Comparison of ENCODE assay signal across 29 cellular contexts in genomic region chr11:126808851-126809250, GRCh38.
DNase-seq lines count a peak whose midpoint lies in the region; ATAC-seq and TF ChIP-seq lines count a peak whose summit lies in the region.
"Had no signal": no experiment of that assay in that cellular context is flagged by ENCODE, and none has a peak within 500 bp of the region (broad histone marks: within the 10 kb centered on the region; RNA-seq: fewer than 3 reads in every experiment).

No MANE protein-coding gene starts in this region.

- no peak overlapping the region for H3K4ac ChIP-seq in IMR-90 (ENCODE audit: low read depth, low read length)

- H3K4me3 ChIP-seq in IMR-90 (ENCODE audit: insufficient read depth, low read depth, low read length) (no peak overlapping the region), tibial nerve (no peak overlapping the region), right atrium auricular region (no peak overlapping the region)
- H3K4me3 ChIP-seq: esophagus squamous epithelium, mucosa of descending colon, right lobe of liver, testis had no signal

- TF ChIP-seq CTCF in IMR-90 (conservative IDR thresholded peaks at IDR 0.05; ENCODE audit: low read depth, low read length) = no peak
- TF ChIP-seq CTCF in tibial nerve (IDR thresholded peaks at IDR 0.05) = no peak
- no peak for TF ChIP-seq CTCF in right atrium auricular region (IDR thresholded peaks at IDR 0.05)

- H3K4me1 ChIP-seq in IMR-90 (ENCODE audit: control insufficient read depth, insufficient read depth, low read length) (peaks cover 2% of the 10 kb centered on the region; the same call in 1 of the 2 replicates), tibial nerve (peaks cover 0 to 11% (median 2%) of the 10 kb centered on the region in 4 donors), right atrium auricular region (peaks cover 0 to 8% of the 10 kb centered on the region in 2 donors)
- H3K4me1 ChIP-seq: esophagus squamous epithelium, parathyroid adenoma, right lobe of liver, testis had no signal

- H3K9me1 ChIP-seq in IMR-90 (ENCODE audit: insufficient read depth, low read length) = no peaks in the 10 kb centered on the region; the same call in 1 of the 2 replicates

- no peak overlapping the region for H3K23ac ChIP-seq in IMR-90 (ENCODE audit: low read depth, low read length)

- H2BK20ac ChIP-seq in IMR-90 (ENCODE audit: low read depth, low read length) = no peak overlapping the region

- H4K5ac ChIP-seq in IMR-90 (ENCODE audit: low read depth, low read length) = no peak overlapping the region

- H2BK120ac ChIP-seq in IMR-90 (ENCODE audit: low read depth, low read length) = no peak overlapping the region

- no peak overlapping the region for H3K18ac ChIP-seq in IMR-90 (ENCODE audit: low read depth, low read length)

- H3K36me3 ChIP-seq in IMR-90 (ENCODE audit: control insufficient read depth, insufficient read depth, low read length) = no peaks in the 10 kb centered on the region
- no peaks in the 10 kb centered on the region for H3K36me3 ChIP-seq in tibial nerve
- no peaks in the 10 kb centered on the region for H3K36me3 ChIP-seq in right atrium auricular region
- H3K36me3 ChIP-seq: esophagus squamous epithelium, right lobe of liver had no signal

- no peak overlapping the region for H3K4me2 ChIP-seq in IMR-90 (ENCODE audit: low read depth, low read length)

- no peak overlapping the region for H3K56ac ChIP-seq in IMR-90 (ENCODE audit: extremely low read depth, insufficient read depth, low read length)

- H3K79me1 ChIP-seq in IMR-90 (ENCODE audit: low read depth in 1 of 2, low read length in 2 of 2) = peaks cover 13 to 17% of the 10 kb centered on the region in 2 experiments; a peak in 2 of 4 replicates

- in situ Hi-C loops in IMR-90 (cut with MboI; ENCODE audit: low sequenced_read_pairs) = no loop called here

- DNase-seq in IMR-90 (peak; percentile 24), brain pericyte (ENCODE audit: low read depth, low spot score) (peak; percentile 13), left kidney (ENCODE audit: low read depth, low spot score) (peak; percentile 36), substantia nigra (lab: John Stamatoyannopoulos, UW) (peak in 23 of 49 donors; percentile 2 to 54 (median 15)), tibial nerve (ENCODE audit: low spot score in 2 of 2) (no peak), right atrium auricular region (ENCODE audit: low spot score) (no peak), occipital lobe (lab: John Stamatoyannopoulos, UW) (no peak)
- DNase-seq: ACHN; activated CD4-positive, alpha-beta memory T cell treated with anti-CD3 and anti-CD28 coated beads for 36 hours; activated naive CD4-positive, alpha-beta T cell treated with anti-CD3 and anti-CD28 coated beads, Interleukin-2, amount 50 U/mL, for 16 hours; amniotic stem cell; dermis blood vessel endothelial cell; DMS153; esophagus squamous epithelium; GOT3; mucosa of descending colon; NCI-H1048; NCI-H187; NCI-H2171; NCI-H510A treated with DMSO at 0.1 percent for 48 hours; right lobe of liver; stimulated activated CD4-positive, alpha-beta T cell treated with anti-CD3 and anti-CD28 coated beads, Interleukin-12 subunit alpha, Interleukin-12 subunit beta, amount 100 ng/mL, for 4 hours; stimulated activated CD4-positive, alpha-beta T cell treated with anti-CD3 and anti-CD28 coated beads, Interleukin-4, amount 100 ng/mL, for 1 hour; T-cell; testis had no signal

- H3K27ac ChIP-seq in IMR-90 (ENCODE audit: insufficient read depth, low read length) (no peak overlapping the region), substantia nigra (ENCODE audit: low read depth, low read length, poor library complexity, severe bottlenecking) (peak overlapping the region; percentile 79), tibial nerve (no peak overlapping the region), right atrium auricular region (no peak overlapping the region)
- H3K27ac ChIP-seq: esophagus squamous epithelium, parathyroid adenoma, right lobe of liver, testis had no signal

- TF ChIP-seq EP300 in tibial nerve (IDR thresholded peaks at IDR 0.05) = no peak

- H2AK5ac ChIP-seq in IMR-90 (ENCODE audit: low read depth, low read length) = no peak overlapping the region

- CTCF ChIA-PET in IMR-90 (lab: Yijun Ruan, JAX) = no interaction called here

- peak; percentile 42; the same call in 1 of the 2 replicates for ATAC-seq in IMR-90 (ENCODE audit: low read depth)
- ATAC-seq: activated T-helper 17 cell treated with anti-CD3 and anti-CD28 coated beads, Interleukin-2, amount 50 U/mL, for 72 hours; mucosa of descending colon; Panc1; right lobe of liver; stimulated activated memory B cell treated with anti-CD40 and anti-IgM and Interleukin-4, amounts not matched to agents 10 μg/mL and 1 μg/mL and 100 μg/mL, for 72 hours; T-cell had no signal

- H2AK9ac ChIP-seq in IMR-90 (replicated peaks; ENCODE audit: low read depth, low read length, poor library complexity) = no peak overlapping the region

- no peak overlapping the region; the same call in 1 of the 2 replicates for H3K14ac ChIP-seq in IMR-90 (replicated peaks; ENCODE audit: low read depth, low read length)

- TF ChIP-seq RAD21 in IMR-90 (IDR thresholded peaks at IDR 0.05; ENCODE audit: low read length) = no peak

- H4K91ac ChIP-seq in IMR-90 (ENCODE audit: insufficient read depth, low read depth, low read length) = no peak overlapping the region

- POLR2A ChIA-PET in IMR-90 (lab: Charles Lee; ENCODE audit: unreplicated experiment) = no interaction called here

- TF ChIP-seq POLR2A in IMR-90 (IDR thresholded peaks at IDR 0.05; ENCODE audit: low read depth, low read length) (no peak), tibial nerve (IDR thresholded peaks at IDR 0.05) (no peak)

- H2AFZ ChIP-seq in IMR-90 (replicated peaks; ENCODE audit: low read length, poor library complexity) = no peak overlapping the region
- H2AFZ ChIP-seq: parathyroid adenoma had no signal

- no CpG with 5 or more reads among the region's 2 CpGs for WGBS in IMR-90 (ENCODE audit: extremely low coverage in 2 of 2, insufficient read length in 1 of 2), 2 experiments
- 18 to 29% methylated on average over 2 of the region's 2 CpGs for WGBS in tibial nerve, 2 donors

- BruUV-seq in IMR-90 (replicated peaks; lab: Mats Ljungman, UMichigan) = no TSS peak

- H3K27me3 ChIP-seq in IMR-90 (ENCODE audit: control insufficient read depth, insufficient read depth, low read length) (no peaks in the 10 kb centered on the region), tibial nerve (peaks cover 0 to 23% of the 10 kb centered on the region in 2 donors), right atrium auricular region (no peaks in the 10 kb centered on the region)
- H3K27me3 ChIP-seq: esophagus squamous epithelium, right lobe of liver, testis had no signal

- H3K9me3 ChIP-seq in IMR-90 (ENCODE audit: control insufficient read depth, insufficient read depth, low read length) (no peaks in the 10 kb centered on the region), tibial nerve (no peaks in the 10 kb centered on the region), right atrium auricular region (no peaks in the 10 kb centered on the region)
- H3K9me3 ChIP-seq: esophagus squamous epithelium, mucosa of descending colon, right lobe of liver, testis had no signal

- no peak overlapping the region for H4K8ac ChIP-seq in IMR-90 (ENCODE audit: low read depth in 2 of 2, low read length in 2 of 2)

- H2BK15ac ChIP-seq in IMR-90 (ENCODE audit: low read depth, low read length) = no peak overlapping the region

- intact Hi-C loops in IMR-90 (cut with micrococcal nuclease) = no loop called here

- dilution Hi-C loops in IMR-90 (cut with HindIII; ENCODE audit: low sequenced_read_pairs, unreplicated experiment) = no loop called here

- no peaks in the 10 kb centered on the region for H4K20me1 ChIP-seq in IMR-90 (ENCODE audit: insufficient read depth, low read length)

- H2BK5ac ChIP-seq in IMR-90 (ENCODE audit: low read depth, low read length, poor library complexity, severe bottlenecking) = no peak overlapping the region

- no peak overlapping the region for H3K9ac ChIP-seq in IMR-90 (ENCODE audit: low read depth, low read length)
- H3K9ac ChIP-seq: parathyroid adenoma had no signal

TF ChIP-seq in IMR-90, 13 proteins besides CTCF, POLR2A, EP300 and RAD21:
- TF ChIP-seq MXI1 (IDR thresholded peaks at IDR 0.05; ENCODE audit: borderline replicate concordance, low read depth, low read length) (no peak), RFX5 (IDR thresholded peaks at IDR 0.05; ENCODE audit: low read depth, low read length) (no peak), MAZ (IDR thresholded peaks at IDR 0.05; ENCODE audit: borderline replicate concordance, low read depth, low read length) (no peak), USF2 (IDR thresholded peaks at IDR 0.05; ENCODE audit: low read depth, low read length) (no peak), BHLHE40 (IDR thresholded peaks at IDR 0.05; ENCODE audit: low read depth, low read length) (no peak), FOS (IDR thresholded peaks at IDR 0.05; ENCODE audit: low read depth, low read length) (no peak), RCOR1 (IDR thresholded peaks at IDR 0.05; ENCODE audit: insufficient replicate concordance, low read length) (no peak), MAFK (IDR thresholded peaks at IDR 0.05; ENCODE audit: low read depth, low read length) (no peak), NFE2L2 (IDR thresholded peaks at IDR 0.05; ENCODE audit: low read depth, low read length) (no peak), CHD1 (IDR thresholded peaks at IDR 0.05; ENCODE audit: low read depth, low read length) (no peak), CEBPB (IDR thresholded peaks at IDR 0.05; ENCODE audit: low read depth, low read length) (no peak), SMC3 (IDR thresholded peaks at IDR 0.05; ENCODE audit: low read depth, low read length) (no peak), ELK1 (IDR thresholded peaks at IDR 0.05; ENCODE audit: borderline replicate concordance, low read depth, low read length) (no peak)

Comparison
In these comparisons a context has a peak if more than half of its experiments do, and no peak if none do; other contexts are left out.
1. DNase-seq: peak in IMR-90 (single experiment), brain pericyte (single experiment) and left kidney (single experiment); none in tibial nerve (0 of 2), right atrium auricular region (single experiment) and occipital lobe (single experiment).